Comparison of ENCODE assay signal across 9 cellular contexts in genomic region chr1:101051688-101052638, GRCh38. TPM values are rescaled to one million over a fixed set of nuclear protein-coding genes. Genes with fewer than 3 reads are reported as not detected.
DNase-seq lines count a peak whose midpoint lies in the region; ATAC-seq and TF ChIP-seq lines count a peak whose summit lies in the region.
"Had no signal": no experiment of that assay in that cellular context is flagged by ENCODE, and none has a peak within 500 bp of the region (broad histone marks: within the 10 kb centered on the region; RNA-seq: fewer than 3 reads in every experiment).

No MANE protein-coding gene starts in this region.

- H3K27me3 Mint-ChIP-seq in CD8-positive, alpha-beta T cell (ENCODE audit: low read depth): no peaks in the 10 kb centered on the region

- H3K27ac Mint-ChIP-seq in CD8-positive, alpha-beta T cell: peak overlapping the region; percentile 47

- peaks cover 8% of the 10 kb centered on the region for H3K36me3 Mint-ChIP-seq in CD8-positive, alpha-beta T cell

- TF ChIP-seq CTCF in CD8-positive, alpha-beta T cell (IDR thresholded peaks at IDR 0.05): no peak

- intact Hi-C loops in CD8-positive, alpha-beta T cell (cut with DNase I, micrococcal nuclease): loop anchor here in 1 of 2 experiments (2.0 kb wide), 1 partner anchor 19 kb away; no protein-coding TSS in a partner anchor

- DNase-seq in CD8-positive, alpha-beta T cell: no peak
- DNase-seq in NCI-H1105 (lab: John Stamatoyannopoulos, UW) (peak; percentile 29), HT-29 (ENCODE audit: low spot score) (no peak), COLO668 (lab: John Stamatoyannopoulos, UW; ENCODE audit: unreplicated experiment) (no peak), MV-4-11 (lab: John Stamatoyannopoulos, UW) (no peak)
- DNase-seq in activated CD4-positive, alpha-beta T cell treated with anti-CD3 and anti-CD28 coated beads, Interleukin-2, amount 50 U/mL, for 48 hours: no peak
- DNase-seq: Caco-2 had no signal

- no peak overlapping the region for H3K4me3 Mint-ChIP-seq in CD8-positive, alpha-beta T cell

- no peak overlapping the region for H3K4me3 ChIP-seq in CD8-positive, alpha-beta T cell (ENCODE audit: low read depth, low read length)

- no peaks in the 10 kb centered on the region for H3K27me3 ChIP-seq in CD8-positive, alpha-beta T cell (ENCODE audit: insufficient read depth, low read length)

- no peaks in the 10 kb centered on the region for H3K4me1 ChIP-seq in CD8-positive, alpha-beta T cell (ENCODE audit: insufficient read depth, low read length)
- H3K4me1 ChIP-seq: Caco-2 had no signal

- CTCF ChIA-PET in CD8-positive, alpha-beta T cell (lab: Charles Lee): interaction anchor here (0.8 kb wide), 1 partner anchor 24 kb away, joined by 4 read pairs; no protein-coding TSS in a partner anchor

- POLR2A ChIA-PET in CD8-positive, alpha-beta T cell (lab: Charles Lee): interaction anchor here (0.7 to 1.5 kb wide), 3 partner anchors 12 to 109 kb away, joined by 3 read pairs; no protein-coding TSS in a partner anchor

- H3K36me3 ChIP-seq in CD8-positive, alpha-beta T cell (ENCODE audit: insufficient read depth, low read length): no peaks in the 10 kb centered on the region

- no peak overlapping the region for H3K27ac ChIP-seq in CD8-positive, alpha-beta T cell (ENCODE audit: low read depth, low read length)

- H3K9me3 Mint-ChIP-seq in CD8-positive, alpha-beta T cell: no peaks in the 10 kb centered on the region

- ATAC-seq in CD8-positive, alpha-beta T cell: no peak
- ATAC-seq in GM18909 (IDR thresholded peaks at IDR 0.05; ENCODE audit: poor library complexity, unreplicated experiment) (peak; percentile 91), HG02798 (IDR thresholded peaks at IDR 0.05; ENCODE audit: poor library complexity, unreplicated experiment) (peak; percentile 91)

- no peaks in the 10 kb centered on the region for H3K9me3 ChIP-seq in CD8-positive, alpha-beta T cell (ENCODE audit: low read length)
- H3K9me3 ChIP-seq: Caco-2 had no signal

- peaks cover 31% of the 10 kb centered on the region for H3K4me1 Mint-ChIP-seq in CD8-positive, alpha-beta T cell (ENCODE audit: low read depth)

RNA-seq across cellular contexts. Expression of gene DPH5, which starts 26.4 kb away (rescaled TPM):
- total RNA-seq in CD8-positive, alpha-beta T cell: 10 to 100 TPM; 32.1 to 40.7 TPM
- total RNA-seq in HT-29 (2014; rRNA removed; shearing (Covaris generic)): 9.5 and 9.9 TPM in 2 replicates
